ENCODE assay signal across 8 cellular contexts in genomic region chr15:57306944-57307411, GRCh38.
DNase-seq lines count a peak whose midpoint lies in the region; ATAC-seq and TF ChIP-seq lines count a peak whose summit lies in the region.

No MANE protein-coding gene starts in this region.

- H3K4me1 ChIP-seq in GM23338 (ENCODE audit: insufficient read depth) (peaks cover 13% of the 10 kb centered on the region), skeletal muscle tissue (ENCODE audit: control insufficient read depth in 3 of 3, insufficient read depth in 3 of 3, low read length in 3 of 3) (peaks cover 4 to 11% (median 9%) of the 10 kb centered on the region in 3 donors)

- TF ChIP-seq CTCF in GM23338 (conservative IDR thresholded peaks at IDR 0.05; ENCODE audit: low read depth in 2 of 2): no peak

- H3K9ac ChIP-seq in SK-N-MC (ENCODE audit: insufficient read length) (no peak overlapping the region), skeletal muscle tissue (ENCODE audit: low read depth in 1 of 3, low read length in 3 of 3) (peak overlapping the region; percentile 10 to 78 (median 66))

- peak overlapping the region; percentile 71 for H3K4me3 Mint-ChIP-seq in GM23338

- H4K20me1 ChIP-seq in GM23338 (replicated peaks; ENCODE audit: insufficient read depth): no peaks in the 10 kb centered on the region

- ATAC-seq in GM23338: peak; percentile 68
- peak; percentile 17 for ATAC-seq in left ventricle myocardium superior
- ATAC-seq in HG02798 (IDR thresholded peaks at IDR 0.05; ENCODE audit: poor library complexity, unreplicated experiment): no peak
- no peak for ATAC-seq in HG03520 (IDR thresholded peaks at IDR 0.05; ENCODE audit: unreplicated experiment)

- intact Hi-C loops in left ventricle myocardium superior (cut with micrococcal nuclease): loop anchor here (5.0 kb wide), 1 partner anchor 160 kb away; no protein-coding TSS in a partner anchor

- 0 out of 3 replicates have a peak, but pooled peaks cover 2% of the 10 kb centered on the region for H3K9me3 Mint-ChIP-seq in GM23338

- H3K27me3 ChIP-seq in GM23338 (ENCODE audit: insufficient read depth) (no peaks in the 10 kb centered on the region), skeletal muscle tissue (ENCODE audit: control insufficient read depth in 3 of 3, insufficient read depth in 3 of 3, low read length in 3 of 3) (no peaks in the 10 kb centered on the region)

- H3K9me3 ChIP-seq in SK-N-MC (ENCODE audit: low read depth, low read length): no peaks in the 10 kb centered on the region
- H3K9me3 ChIP-seq in skeletal muscle tissue (ENCODE audit: control insufficient read depth in 3 of 3, low read length in 3 of 3): no peaks in the 10 kb centered on the region

- no peak overlapping the region for H3K27ac ChIP-seq in GM23338 (ENCODE audit: low read depth)
- peak overlapping the region; percentile 48 for H3K27ac ChIP-seq in SK-N-MC
- no peak overlapping the region for H3K27ac ChIP-seq in skeletal muscle tissue (ENCODE audit: low read depth, low read length)

- H3K79me2 ChIP-seq in GM23338 (replicated peaks; ENCODE audit: insufficient read depth): no peaks in the 10 kb centered on the region

- peak overlapping the region; percentile 66 for H3K4me3 ChIP-seq in GM23338
- no peak overlapping the region for H3K4me3 ChIP-seq in SK-N-MC
- peak overlapping the region; percentile 30 to 78 (median 67) for H3K4me3 ChIP-seq in skeletal muscle tissue (ENCODE audit: low read length in 3 of 3)

- H3K27me3 Mint-ChIP-seq in GM23338 (ENCODE audit: insufficient read depth, low read depth, poor library complexity): peaks cover 18% of the 10 kb centered on the region

- peak overlapping the region; percentile 94 for H3K4me2 ChIP-seq in GM23338

- H2AFZ ChIP-seq in GM23338: peak overlapping the region; percentile 98

- H3K36me3 Mint-ChIP-seq in GM23338 (ENCODE audit: low read depth): no peaks in the 10 kb centered on the region

- H3K36me3 ChIP-seq in GM23338 (ENCODE audit: insufficient read depth) (no peaks in the 10 kb centered on the region), SK-N-MC (ENCODE audit: insufficient read depth, low read length) (no peaks in the 10 kb centered on the region), skeletal muscle tissue (ENCODE audit: control insufficient read depth in 3 of 3, insufficient read depth in 3 of 3, low read length in 3 of 3) (no peaks in the 10 kb centered on the region)

- no peaks in the 10 kb centered on the region for H3K9me2 ChIP-seq in GM23338 (ENCODE audit: insufficient read depth)

- peaks cover 7% of the 10 kb centered on the region; the same call in 1 of the 2 replicates for H3F3A ChIP-seq in GM23338 (replicated peaks; ENCODE audit: low read depth)

- DNase-seq in GM23338 (ENCODE audit: low spot score): peak; percentile 74
- no peak for DNase-seq in SK-N-MC (ENCODE audit: low read depth, low spot score)
- no peak for DNase-seq in left ventricle myocardium superior
- no peak for DNase-seq in HuH-7.5 (ENCODE audit: low spot score)
- no peak for DNase-seq in NCI-H1417 (lab: John Stamatoyannopoulos, UW)

- H3K4me1 Mint-ChIP-seq in GM23338: peaks cover 32% of the 10 kb centered on the region

- H3K27ac Mint-ChIP-seq in GM23338: no peak overlapping the region

TF ChIP-seq in GM23338, 12 proteins besides CTCF, POLR2A, EP300 and RAD21:
- TF ChIP-seq ETS1 (IDR thresholded peaks at IDR 0.05) (no peak), STAT1 (IDR thresholded peaks at IDR 0.05; ENCODE audit: unreplicated experiment) (no peak), ZNF331 (CRISPR knock-in tag; IDR thresholded peaks at IDR 0.05; ENCODE audit: low read depth) (no peak), NANOG (IDR thresholded peaks at IDR 0.05; ENCODE audit: borderline replicate concordance) (no peak), ZNF114 (CRISPR knock-in tag; IDR thresholded peaks at IDR 0.05) (no peak), CREB1 (CRISPR knock-in tag; IDR thresholded peaks at IDR 0.05; ENCODE audit: low read depth) (no peak), EZH2 (IDR thresholded peaks at IDR 0.05; ENCODE audit: low read depth, unreplicated experiment) (no peak), EZH2phosphoT487 (IDR thresholded peaks at IDR 0.05; ENCODE audit: unreplicated experiment) (no peak)
TF ChIP-seq in GM23338: peak in this region for 0.

Comparison
In these comparisons a context has a peak if more than half of its experiments do, and no peak if none do; other contexts are left out.
1. ATAC-seq: peak in GM23338 (single experiment) and left ventricle myocardium superior (single experiment); none in HG02798 (single experiment) and HG03520 (single experiment).